Comparison of ENCODE assay signal across 18 cellular contexts in genomic region chr6:151288711-151289398, GRCh38. TPM values are rescaled to one million over a fixed set of nuclear protein-coding genes. Genes with fewer than 3 reads are reported as not detected.
DNase-seq lines count a peak whose midpoint lies in the region; ATAC-seq and TF ChIP-seq lines count a peak whose summit lies in the region.
"Had no signal": no experiment of that assay in that cellular context is flagged by ENCODE, and none has a peak within 500 bp of the region (broad histone marks: within the 10 kb centered on the region; RNA-seq: fewer than 3 reads in every experiment).

No MANE protein-coding gene starts in this region.

- no peaks in the 10 kb centered on the region for H3K27me3 ChIP-seq in BE2C
- no peaks in the 10 kb centered on the region for H3K27me3 ChIP-seq in OCI-LY3 (ENCODE audit: low read depth, low read length)
- H3K27me3 ChIP-seq in mesenchymal stem cell (ENCODE audit: control insufficient read depth in 1 of 2, insufficient read depth in 1 of 2, low read length in 2 of 2): no peaks in the 10 kb centered on the region
- H3K27me3 ChIP-seq: breast epithelium had no signal

- H4K91ac ChIP-seq in mesenchymal stem cell (ENCODE audit: low read length): no peak overlapping the region

- H2AK5ac ChIP-seq in mesenchymal stem cell (ENCODE audit: low read length, severe bottlenecking): peak overlapping the region; percentile 94

- TF ChIP-seq CTCF in BE2C (IDR thresholded peaks at IDR 0.05; ENCODE audit: low read depth, low read length): no peak
- TF ChIP-seq CTCF in OCI-LY3 (IDR thresholded peaks at IDR 0.05; ENCODE audit: low read depth, low read length): no peak

- peaks cover 17% of the 10 kb centered on the region for H4K20me1 ChIP-seq in OCI-LY3 (ENCODE audit: insufficient read depth, low read length)

- no peak overlapping the region for H2BK5ac ChIP-seq in mesenchymal stem cell (ENCODE audit: low read depth, low read length, poor library complexity, severe bottlenecking)

- ATAC-seq in HG02884 (IDR thresholded peaks at IDR 0.05; ENCODE audit: unreplicated experiment) (no peak), GM18517 (IDR thresholded peaks at IDR 0.05; ENCODE audit: unreplicated experiment) (no peak)

- no peak overlapping the region for H3K14ac ChIP-seq in mesenchymal stem cell (ENCODE audit: low read length in 2 of 2)

- H3K36me3 ChIP-seq in BE2C (no peaks in the 10 kb centered on the region), OCI-LY3 (replicated peaks; ENCODE audit: low read depth, low read length) (no peaks in the 10 kb centered on the region), mesenchymal stem cell (ENCODE audit: control insufficient read depth in 1 of 2, insufficient read depth in 2 of 2, low read depth in 1 of 2, low read length in 2 of 2) (peaks cover 0 to 4% of the 10 kb centered on the region in 2 experiments)
- H3K36me3 ChIP-seq: breast epithelium had no signal

- 97% methylated on average over 6 of the region's 10 CpGs for WGBS in mesenchymal stem cell

- H3K4me1 ChIP-seq in BE2C (peaks cover 15% of the 10 kb centered on the region), OCI-LY3 (ENCODE audit: low read length) (peaks cover 34% of the 10 kb centered on the region), mesenchymal stem cell (ENCODE audit: control insufficient read depth, insufficient read depth, low read depth, low read length) (peaks cover 16% of the 10 kb centered on the region)
- H3K4me1 ChIP-seq: breast epithelium had no signal

- peaks cover 15% of the 10 kb centered on the region; the same call in 1 of the 2 replicates for H3K79me2 ChIP-seq in OCI-LY3 (ENCODE audit: low read length)

- no peak overlapping the region for H2BK12ac ChIP-seq in mesenchymal stem cell (ENCODE audit: low read length in 2 of 2)

- no peak overlapping the region for H3K23ac ChIP-seq in mesenchymal stem cell (ENCODE audit: low read length in 2 of 2)

- no peak overlapping the region for H3K18ac ChIP-seq in mesenchymal stem cell (ENCODE audit: low read depth in 1 of 2, low read length in 2 of 2)

- H3K4me3 ChIP-seq in BE2C (ENCODE audit: low read depth, low read length): no peak overlapping the region
- no peak overlapping the region for H3K4me3 ChIP-seq in OCI-LY3 (ENCODE audit: low read length)
- H3K4me3 ChIP-seq in mesenchymal stem cell (ENCODE audit: insufficient read depth in 1 of 2, low read depth in 1 of 2, low read length in 2 of 2): no peak overlapping the region
- H3K4me3 ChIP-seq: breast epithelium had no signal

- H3K9me3 ChIP-seq in BE2C (no peaks in the 10 kb centered on the region), OCI-LY3 (ENCODE audit: insufficient read depth, low read length) (no peaks in the 10 kb centered on the region), mesenchymal stem cell (ENCODE audit: control insufficient read depth, low read length) (no peaks in the 10 kb centered on the region)
- H3K9me3 ChIP-seq: breast epithelium had no signal

- peaks cover 19% of the 10 kb centered on the region for H3K79me1 ChIP-seq in mesenchymal stem cell (replicated peaks; ENCODE audit: low read length, poor library complexity, severe bottlenecking)

- H2AFZ ChIP-seq in OCI-LY3 (ENCODE audit: low read depth, low read length) (no peak overlapping the region), mesenchymal stem cell (ENCODE audit: low read depth, low read length) (no peak overlapping the region)

- no peak overlapping the region for H3K27ac ChIP-seq in OCI-LY3 (ENCODE audit: low read length)
- H3K27ac ChIP-seq in mesenchymal stem cell (ENCODE audit: low read length, poor library complexity, severe bottlenecking): no peak overlapping the region
- H3K27ac ChIP-seq: 22Rv1, breast epithelium had no signal

- no peak overlapping the region for H3K4ac ChIP-seq in mesenchymal stem cell (ENCODE audit: low read depth in 1 of 2, low read length in 2 of 2)

- H3K9ac ChIP-seq in OCI-LY3 (ENCODE audit: low read length) (no peak overlapping the region), mesenchymal stem cell (ENCODE audit: low read length) (no peak overlapping the region)

- DNase-seq in DMS79 treated with DMSO at 0.1 percent for 48 hours (lab: John Stamatoyannopoulos, UW) (peak; percentile 10), DMS79 (lab: John Stamatoyannopoulos, UW) (no peak), BE2C (peak; percentile 24), mesenchymal stem cell (no peak), NCI-H1048 (lab: John Stamatoyannopoulos, UW) (no peak)
- DNase-seq: activated naive CD4-positive, alpha-beta T cell treated with anti-CD3 and anti-CD28 coated beads, Interleukin-2, amount 10 ng/mL, durations not matched to agents 7 days and 5 days; EL; HCEC 1CT; kidney; NCI-H1092 treated with DMSO at 0.1 percent for 48 hours; NCI-H69; T-cell had no signal

- H2BK15ac ChIP-seq in mesenchymal stem cell (ENCODE audit: low read depth, poor library complexity, severe bottlenecking): no peak overlapping the region

- H3K4me2 ChIP-seq in OCI-LY3 (ENCODE audit: low read length) (peak overlapping the region; percentile 43), mesenchymal stem cell (ENCODE audit: low read length, poor library complexity, severe bottlenecking) (no peak overlapping the region)

- H4K8ac ChIP-seq in mesenchymal stem cell (ENCODE audit: low read length): peak overlapping the region; percentile 58

- H2BK120ac ChIP-seq in mesenchymal stem cell (ENCODE audit: low read depth, low read length): no peak overlapping the region

RNA-seq across cellular contexts. Expression of gene AKAP12, which starts 49.1 kb away (rescaled TPM):
- 44.5 TPM for polyA plus RNA-seq in BE2C (2012; ENCODE audit: insufficient read depth, insufficient read length, low read depth)
- 62.5 TPM for polyA plus RNA-seq in mesenchymal stem cell (2013, experiment 1 of 2)
- 58.1 TPM for polyA plus RNA-seq in mesenchymal stem cell (2013, experiment 2 of 2)
- polyA plus RNA-seq: CD14-positive monocyte had no signal

Comparison
In these comparisons a context has a peak if more than half of its experiments do, and no peak if none do; other contexts are left out.
1. DNase-seq: peak in DMS79 treated with DMSO at 0.1 percent for 48 hours (single experiment) and BE2C (single experiment); none in DMS79 (single experiment), mesenchymal stem cell (single experiment) and NCI-H1048 (single experiment).